8 cellular contexts compared by ENCODE assay signal in genomic region chr18:63238711-63239110, GRCh38.
DNase-seq lines count a peak whose midpoint lies in the region; ATAC-seq, FAIRE-seq and TF ChIP-seq lines count a peak whose summit lies in the region.
"Had no signal": no experiment of that assay in that cellular context is flagged by ENCODE, and none has a peak within 500 bp of the region (broad histone marks: within the 10 kb centered on the region; RNA-seq: fewer than 3 reads in every experiment).

No MANE protein-coding gene starts in this region.

- H3K36me3 ChIP-seq in astrocyte (ENCODE audit: insufficient read depth, low read length), result no peaks in the 10 kb centered on the region
- H3K36me3 ChIP-seq in subcutaneous abdominal adipose tissue (ENCODE audit: control insufficient read depth in 5 of 5, insufficient read depth in 5 of 5, low read length in 5 of 5), result no peaks in the 10 kb centered on the region

- H3K4me1 ChIP-seq in astrocyte (ENCODE audit: insufficient read depth, low read length) (peaks cover 16% of the 10 kb centered on the region), subcutaneous abdominal adipose tissue (ENCODE audit: control insufficient read depth in 5 of 5, insufficient read depth in 5 of 5, low read length in 5 of 5) (peaks cover 2 to 56% (median 37%) of the 10 kb centered on the region in 5 donors)

- H3K27ac ChIP-seq in astrocyte (ENCODE audit: low read depth, low read length) (peak overlapping the region; percentile 80), subcutaneous abdominal adipose tissue (ENCODE audit: low read depth, low read length) (peak overlapping the region; percentile 91)

- H3K79me2 ChIP-seq in astrocyte (ENCODE audit: insufficient read depth, low read length), result no peaks in the 10 kb centered on the region

- no peak for FAIRE-seq in astrocyte (lab: Jason Lieb, UNC)
- FAIRE-seq: HTR-8/SVneo had no signal

- H3K9me3 Mint-ChIP-seq in astrocyte (ENCODE audit: unreplicated experiment), result no peaks in the 10 kb centered on the region

- no peaks in the 10 kb centered on the region for H3K9me3 ChIP-seq in astrocyte (ENCODE audit: insufficient read depth, low read depth, low read length)
- H3K9me3 ChIP-seq in subcutaneous abdominal adipose tissue (ENCODE audit: control insufficient read depth in 5 of 5, low read length in 5 of 5), result no peaks in the 10 kb centered on the region

- H2AFZ ChIP-seq in astrocyte (ENCODE audit: low read depth, low read length), result peak overlapping the region; percentile 55

- 74 to 75% methylated on average over 9 of the region's 9 CpGs for WGBS in lower leg skin, 2 donors

- peak overlapping the region; percentile 79 for H3K4me2 ChIP-seq in astrocyte (ENCODE audit: low read length)

- peak overlapping the region; percentile 93 for H3K27ac Mint-ChIP-seq in astrocyte (ENCODE audit: unreplicated experiment)

- H3K27me3 ChIP-seq in astrocyte (ENCODE audit: insufficient read depth, low read length) (no peaks in the 10 kb centered on the region), subcutaneous abdominal adipose tissue (ENCODE audit: control insufficient read depth in 5 of 5, insufficient read depth in 4 of 5, low read length in 5 of 5) (no peaks in the 10 kb centered on the region)

- H3K4me3 ChIP-seq in astrocyte (ENCODE audit: insufficient read depth, low read depth, low read length), result peak overlapping the region; percentile 37
- peak overlapping the region in 1 of 5 donors; percentile 18 for H3K4me3 ChIP-seq in subcutaneous abdominal adipose tissue (ENCODE audit: low read depth in 1 of 5, low read length in 5 of 5)
- H3K4me3 ChIP-seq in lower leg skin (ENCODE audit: low read depth, poor library complexity, severe bottlenecking), result no peak overlapping the region

- peak overlapping the region; percentile 63 for H3K9ac ChIP-seq in astrocyte (ENCODE audit: low read length)
- peak overlapping the region in 3 of 5 donors; percentile 6 to 83 (median 21) for H3K9ac ChIP-seq in subcutaneous abdominal adipose tissue (ENCODE audit: low read length in 5 of 5)

- TF ChIP-seq CTCF in astrocyte (IDR thresholded peaks at IDR 0.05; ENCODE audit: insufficient read depth, low read depth, low read length) (no peak), lower leg skin (IDR thresholded peaks at IDR 0.05) (no peak)

- no peak for TF ChIP-seq POLR2A in lower leg skin (IDR thresholded peaks at IDR 0.05)

- intact Hi-C loops in lower leg skin (cut with DNase I; ENCODE audit: low total_unique reads), result no loop called here

- ATAC-seq in GM18870 (IDR thresholded peaks at IDR 0.05; ENCODE audit: unreplicated experiment), result no peak

- peak; percentile 97 for DNase-seq in NCI-H146 (lab: John Stamatoyannopoulos, UW)
- DNase-seq in astrocyte (ENCODE audit: low read depth), result no peak
- peak; percentile 15 for DNase-seq in kidney tubule cell (ENCODE audit: low spot score)
- DNase-seq in lower leg skin (ENCODE audit: low spot score in 2 of 2), result no peak
- no peak for DNase-seq in activated T-cell treated with anti-CD3 and anti-CD28 coated beads for 4 hours

- H4K20me1 ChIP-seq in astrocyte (ENCODE audit: insufficient read depth, low read length), result no peaks in the 10 kb centered on the region

- H3K4me1 Mint-ChIP-seq in astrocyte (ENCODE audit: low read depth, unreplicated experiment), result peaks cover 17% of the 10 kb centered on the region

- H3K27me3 Mint-ChIP-seq in astrocyte (ENCODE audit: low read depth, unreplicated experiment), result no peaks in the 10 kb centered on the region

- H3K36me3 Mint-ChIP-seq in astrocyte (ENCODE audit: low read depth, unreplicated experiment), result no peaks in the 10 kb centered on the region

- no peak overlapping the region for H3K4me3 Mint-ChIP-seq in astrocyte (ENCODE audit: unreplicated experiment)

Comparison
In these comparisons a context has a peak if more than half of its experiments do, and no peak if none do; other contexts are left out.
1. DNase-seq: peak in NCI-H146 (single experiment) and kidney tubule cell (single experiment); none in astrocyte (single experiment), lower leg skin (0 of 2) and activated T-cell treated with anti-CD3 and anti-CD28 coated beads for 4 hours (single experiment).